Comparison of ENCODE assay signal across 28 cellular contexts in genomic region chr3:146169891-146170290, GRCh38.
"Had no signal": no experiment of that assay in that cellular context is flagged by ENCODE, and none has a peak within 500 bp of the region (broad histone marks: within the 10 kb centered on the region; RNA-seq: fewer than 3 reads in every experiment).

No MANE protein-coding gene starts in this region.

- ATAC-seq: activated CD4-positive, alpha-beta T cell treated with anti-CD3 and anti-CD28 coated beads for 36 hours; body of pancreas had no signal

- H3K4me1 ChIP-seq: SJCRH30 had no signal

- H3K27ac ChIP-seq: body of pancreas, cardiac muscle cell, PC-9, SJCRH30, WERI-Rb-1 had no signal

- H3K4me3 ChIP-seq: body of pancreas, cardiac muscle cell, PC-9, SJCRH30 had no signal

- H3K27me3 ChIP-seq: body of pancreas, cardiac muscle cell, SJCRH30 had no signal

- DNase-seq: activated CD4-positive, alpha-beta memory T cell treated with anti-CD3 and anti-CD28 coated beads, Interleukin-2, amount 10 ng/mL, durations not matched to agents 7 days and 5 days; activated CD4-positive, alpha-beta T cell treated with anti-CD3 and anti-CD28 coated beads for 36 hours; activated CD4-positive, alpha-beta T cell treated with anti-CD3 and anti-CD28 coated beads, Interleukin-2, amount 50 U/mL, for 1 hour; activated naive CD4-positive, alpha-beta T cell; activated T-cell treated with anti-CD3 and anti-CD28 coated beads for 4 hours; activated T-cell treated with anti-CD3 and anti-CD28 coated beads, Interleukin-2, amount 50 U/mL, for 48 hours; aorta; body of pancreas; Kasumi-1; KBM-7; NCI-H1092; NCI-H1417; NCI-H1930; NCI-H2107; NCI-H2171 treated with DMSO at 0.1 percent for 48 hours; NCI-H345; NCI-H510A; NCI-H526 treated with DMSO at 0.1 percent for 48 hours; NCI-H82; NK-92 treated with Interleukin-12 subunit alpha and Interleukin-12 subunit beta, amount 100 ng/mL, for 24 hours; PC-9; Right ventricle myocardium superior; RPMI8226; SJCRH30; SK-N-SH; T-helper 1 cell; WERI-Rb-1 had no signal
